8 cellular contexts compared by ENCODE assay signal in genomic region chrX:134551365-134552095, GRCh38.
A peak's percentile ranks its signal among the peaks of the same experiment; 100 is the strongest.
DNase-seq lines count a peak whose midpoint lies in the region; ATAC-seq, FAIRE-seq and TF ChIP-seq lines count a peak whose summit lies in the region.

No MANE protein-coding gene starts in this region.

- TF ChIP-seq POLR2A in A549 (IDR thresholded peaks at IDR 0.05; ENCODE audit: low read length), result no peak

- H3K27ac ChIP-seq in A549 (peak overlapping the region; percentile 33 to 96; a peak in 5 of 6 replicates), GM23338 (ENCODE audit: low read depth) (no peak overlapping the region)

- 0 out of 2 replicates have a peak, but pooled peaks cover 5% of the 10 kb centered on the region for H3F3A ChIP-seq in GM23338 (replicated peaks; ENCODE audit: low read depth)

- no peak for TF ChIP-seq RAD21 in A549 (conservative IDR thresholded peaks at IDR 0.05 in 1 of 2, IDR thresholded peaks at IDR 0.05 in 1 of 2)

- H3K4me3 ChIP-seq in A549 (no peak overlapping the region), GM23338 (peak overlapping the region; percentile 59)

- no peak for FAIRE-seq in A549 (lab: Jason Lieb, UNC)

- no peak for TF ChIP-seq CTCF in A549 (IDR thresholded peaks at IDR 0.05)
- TF ChIP-seq CTCF in GM23338 (conservative IDR thresholded peaks at IDR 0.05; ENCODE audit: low read depth in 2 of 2), result no peak

- no peaks in the 10 kb centered on the region for H3K9me3 ChIP-seq in A549

- H4K20me1 ChIP-seq in GM23338 (replicated peaks; ENCODE audit: insufficient read depth), result no peaks in the 10 kb centered on the region

- WGBS in A549 (ENCODE audit: missing lambda C conversion rate), result 82% methylated on average over 23 of the region's 23 CpGs

- CTCF ChIA-PET in A549 (lab: Yijun Ruan, JAX), result interaction anchor here (1.0 kb wide), 1 partner anchor 202 kb away, joined by 4 read pairs; no protein-coding TSS in a partner anchor

- peaks cover 32% of the 10 kb centered on the region for H3K4me1 Mint-ChIP-seq in GM23338
- peaks cover 25% of the 10 kb centered on the region for H3K4me1 Mint-ChIP-seq in activated naive CD8-positive, alpha-beta T cell treated with anti-CD3 and anti-CD28 coated beads, Interleukin-2, amount 50 U/mL, for 24 hours

- no peaks in the 10 kb centered on the region for H3K79me2 ChIP-seq in GM23338 (replicated peaks; ENCODE audit: insufficient read depth)

- H3K4me1 ChIP-seq in A549, result peaks cover 40% of the 10 kb centered on the region
- peaks cover 34% of the 10 kb centered on the region for H3K4me1 ChIP-seq in GM23338 (ENCODE audit: insufficient read depth)

- no peak overlapping the region for H3K27ac Mint-ChIP-seq in GM23338
- no peak overlapping the region for H3K27ac Mint-ChIP-seq in activated naive CD8-positive, alpha-beta T cell treated with anti-CD3 and anti-CD28 coated beads, Interleukin-2, amount 50 U/mL, for 24 hours

- DNase-seq in A549 (ENCODE audit: low read depth in 1 of 2, low spot score in 1 of 2) (no peak), GM23338 (ENCODE audit: low spot score) (no peak), kidney tubule cell (ENCODE audit: low spot score) (peak; percentile 75), COR-L47 (lab: John Stamatoyannopoulos, UW) (no peak)
- DNase-seq in activated naive CD8-positive, alpha-beta T cell treated with anti-CD3 and anti-CD28 coated beads, Interleukin-2, amount 50 U/mL, for 24 hours, result no peak

- H3K4me2 ChIP-seq in A549 (peak overlapping the region; percentile 94), GM23338 (peak overlapping the region; percentile 78)

- H3K4me3 Mint-ChIP-seq in GM23338, result peak overlapping the region; percentile 67
- peak overlapping the region; percentile 34 for H3K4me3 Mint-ChIP-seq in activated naive CD8-positive, alpha-beta T cell treated with anti-CD3 and anti-CD28 coated beads, Interleukin-2, amount 50 U/mL, for 24 hours

- TF ChIP-seq EP300 in A549 (IDR thresholded peaks at IDR 0.05), result no peak

- H2AFZ ChIP-seq in GM23338, result 0 out of 2 replicates have a peak overlapping the region, but pooled peaks have one; percentile 28

- H3K9me3 Mint-ChIP-seq in GM23338, result no peaks in the 10 kb centered on the region
- H3K9me3 Mint-ChIP-seq in activated naive CD8-positive, alpha-beta T cell treated with anti-CD3 and anti-CD28 coated beads, Interleukin-2, amount 50 U/mL, for 24 hours, result no peaks in the 10 kb centered on the region

- no peaks in the 10 kb centered on the region for H3K9me2 ChIP-seq in GM23338 (ENCODE audit: insufficient read depth)

- POLR2A ChIA-PET in A549 (lab: Yijun Ruan, JAX), result interaction anchor here (0.6 kb wide), 1 partner anchor 403 kb away, joined by 5 read pairs; no protein-coding TSS in a partner anchor

- no peaks in the 10 kb centered on the region for H3K36me3 Mint-ChIP-seq in GM23338 (ENCODE audit: low read depth)
- H3K36me3 Mint-ChIP-seq in activated naive CD8-positive, alpha-beta T cell treated with anti-CD3 and anti-CD28 coated beads, Interleukin-2, amount 50 U/mL, for 24 hours (ENCODE audit: low read depth), result no peaks in the 10 kb centered on the region

- peaks cover 57% of the 10 kb centered on the region for H3K27me3 ChIP-seq in GM23338 (ENCODE audit: insufficient read depth)

- no peak for ATAC-seq in A549
- no peak for ATAC-seq in GM23338
- ATAC-seq in activated naive CD8-positive, alpha-beta T cell treated with anti-CD3 and anti-CD28 coated beads, Interleukin-2, amount 50 U/mL, for 24 hours, result no peak
- no peak for ATAC-seq in GM19395 (IDR thresholded peaks at IDR 0.05; ENCODE audit: unreplicated experiment)
- ATAC-seq in HG03039 (IDR thresholded peaks at IDR 0.05; ENCODE audit: unreplicated experiment), result no peak
- no peak for ATAC-seq in GM19023 (IDR thresholded peaks at IDR 0.05; ENCODE audit: unreplicated experiment)

- peaks cover 63% of the 10 kb centered on the region for H3K27me3 Mint-ChIP-seq in GM23338 (ENCODE audit: insufficient read depth, low read depth, poor library complexity)
- H3K27me3 Mint-ChIP-seq in activated naive CD8-positive, alpha-beta T cell treated with anti-CD3 and anti-CD28 coated beads, Interleukin-2, amount 50 U/mL, for 24 hours, result peaks cover 63% of the 10 kb centered on the region

- H3K36me3 ChIP-seq in GM23338 (ENCODE audit: insufficient read depth), result no peaks in the 10 kb centered on the region

TF ChIP-seq in A549, 52 proteins besides CTCF, POLR2A, EP300 and RAD21:
- no peak for TF ChIP-seq KDM5A (IDR thresholded peaks at IDR 0.05)
- TF ChIP-seq PHF8 (IDR thresholded peaks at IDR 0.05; ENCODE audit: borderline replicate concordance, low read depth), result no peak
- peak; percentile 95 for TF ChIP-seq MAFK (IDR thresholded peaks at IDR 0.05; ENCODE audit: partially characterized antibody)

TF ChIP-seq in GM23338, 12 proteins besides CTCF, POLR2A, EP300 and RAD21:
- no peak for TF ChIP-seq STAT1 (IDR thresholded peaks at IDR 0.05; ENCODE audit: unreplicated experiment)
- no peak for TF ChIP-seq POLR2AphosphoS5 (IDR thresholded peaks at IDR 0.05; ENCODE audit: low read depth)
- no peak for TF ChIP-seq REST (IDR thresholded peaks at IDR 0.05; ENCODE audit: unreplicated experiment)
- no peak for TF ChIP-seq ZNF114 (CRISPR knock-in tag; IDR thresholded peaks at IDR 0.05)
- no peak for TF ChIP-seq ZNF331 (CRISPR knock-in tag; IDR thresholded peaks at IDR 0.05; ENCODE audit: low read depth)
TF ChIP-seq in GM23338: peak in this region for 0.
